Comparison of ENCODE assay signal across 8 cellular contexts in genomic region chr4:2962614-2963184, GRCh38.
DNase-seq lines count a peak whose midpoint lies in the region; ATAC-seq and TF ChIP-seq lines count a peak whose summit lies in the region.

No MANE protein-coding gene starts in this region.

- DNase-seq in AG10803 (ENCODE audit: low read depth) = peak; percentile 43
- peak; percentile 71 for DNase-seq in OCI-M1 (lab: John Stamatoyannopoulos, UW)
- peak in 19 of 61 donors; percentile 42 to 79 (median 62) for DNase-seq in caudate nucleus (lab: John Stamatoyannopoulos, UW)
- DNase-seq in left kidney (ENCODE audit: low read depth, low spot score) = peak; percentile 83
- DNase-seq in substantia nigra (lab: John Stamatoyannopoulos, UW) = peak in 12 of 49 donors; percentile 54 to 72 (median 65)
- no peak for DNase-seq in effector CD8-positive, alpha-beta T cell (lab: John Stamatoyannopoulos, UW)

- peak overlapping the region; percentile 58 for H3K27ac ChIP-seq in caudate nucleus (ENCODE audit: low read depth, low read length)
- H3K27ac ChIP-seq in substantia nigra (ENCODE audit: low read depth, low read length, poor library complexity, severe bottlenecking) = peak overlapping the region; percentile 78

- ATAC-seq in GM18505 (IDR thresholded peaks at IDR 0.05; ENCODE audit: unreplicated experiment) (peak; percentile 29), HG02981 (IDR thresholded peaks at IDR 0.05; ENCODE audit: unreplicated experiment) (peak; percentile 22)

- no peak for TF ChIP-seq POLR2A in GM18505 (IDR thresholded peaks at IDR 0.05; ENCODE audit: borderline replicate concordance, extremely low read depth, insufficient read depth, insufficient read length)

- peak overlapping the region; percentile 89 for H3K4me3 ChIP-seq in AG10803 (ENCODE audit: low read length)

- no peak for TF ChIP-seq CTCF in AG10803 (conservative IDR thresholded peaks at IDR 0.05; ENCODE audit: low read length)
